In the genomic region with DNA sequence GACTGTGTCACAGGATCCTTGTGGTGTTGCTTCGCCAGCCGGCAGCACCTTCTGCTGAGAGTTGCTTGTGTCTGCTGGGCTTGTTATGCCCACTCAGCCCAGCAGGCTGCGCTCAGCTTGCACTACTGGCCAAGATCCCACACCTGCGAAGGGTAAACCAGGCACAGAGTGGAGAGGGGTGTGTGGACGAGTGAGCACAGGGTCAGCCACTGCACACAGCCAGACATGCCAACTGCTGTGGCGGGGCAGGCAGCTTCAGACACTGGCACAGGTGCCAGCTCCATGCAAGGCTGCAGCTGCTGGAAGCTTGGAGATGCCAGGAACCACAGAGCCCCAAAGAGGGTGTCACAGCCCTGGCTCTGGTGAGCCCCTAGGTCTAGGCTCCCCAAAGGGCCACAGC, we compare ENCODE assay signal across 9 cellular contexts.
DNase-seq lines count a peak whose midpoint lies in the region; ATAC-seq and TF ChIP-seq lines count a peak whose summit lies in the region.
"Had no signal": no experiment of that assay in that cellular context is flagged by ENCODE, and none has a peak within 500 bp of the region (broad histone marks: within the 10 kb centered on the region; RNA-seq: fewer than 3 reads in every experiment).

No MANE protein-coding gene starts in this region.

- H3K4me3 Mint-ChIP-seq in activated CD4-positive, alpha-beta T cell treated with anti-CD3 and anti-CD28 coated beads for 36 hours = no peak overlapping the region

- H3K36me3 Mint-ChIP-seq in activated CD4-positive, alpha-beta T cell treated with anti-CD3 and anti-CD28 coated beads for 36 hours (ENCODE audit: low read depth) = no peaks in the 10 kb centered on the region

- no peaks in the 10 kb centered on the region for H3K27me3 Mint-ChIP-seq in activated CD4-positive, alpha-beta T cell treated with anti-CD3 and anti-CD28 coated beads for 36 hours

- H3K9me3 ChIP-seq in PC-3 (ENCODE audit: low read length) = no peaks in the 10 kb centered on the region
- no peaks in the 10 kb centered on the region for H3K9me3 ChIP-seq in iPS DF 6.9 (ENCODE audit: control insufficient read depth, insufficient read depth, low read length)
- H3K9me3 ChIP-seq in uterus = no peaks in the 10 kb centered on the region

- no peaks in the 10 kb centered on the region for H3F3A ChIP-seq in PC-3 (ENCODE audit: low read length, unreplicated experiment)

- ATAC-seq in activated CD4-positive, alpha-beta T cell treated with anti-CD3 and anti-CD28 coated beads for 36 hours = no peak
- peak; percentile 22; the same call in 1 of the 2 replicates for ATAC-seq in PC-3
- ATAC-seq: activated CD4-positive, CD25-positive, alpha-beta regulatory T cell treated with anti-CD3 and anti-CD28 coated beads, Interleukin-2, amount 50 U/mL, for 24 hours had no signal

- H3K27ac Mint-ChIP-seq in activated CD4-positive, alpha-beta T cell treated with anti-CD3 and anti-CD28 coated beads for 36 hours = no peak overlapping the region

- H3K4me1 Mint-ChIP-seq in activated CD4-positive, alpha-beta T cell treated with anti-CD3 and anti-CD28 coated beads for 36 hours = no peaks in the 10 kb centered on the region

- no peaks in the 10 kb centered on the region for H3K36me3 ChIP-seq in PC-3 (ENCODE audit: low read depth, low read length)
- no peaks in the 10 kb centered on the region for H3K36me3 ChIP-seq in iPS DF 6.9 (ENCODE audit: control insufficient read depth, insufficient read depth, low read length)
- no peaks in the 10 kb centered on the region for H3K36me3 ChIP-seq in uterus

- no peaks in the 10 kb centered on the region for H3K79me2 ChIP-seq in PC-3 (ENCODE audit: low read length)

- H3K27me3 ChIP-seq in PC-3 (ENCODE audit: low read length) (no peaks in the 10 kb centered on the region), iPS DF 6.9 (ENCODE audit: control insufficient read depth, insufficient read depth, low read length) (no peaks in the 10 kb centered on the region), uterus (no peaks in the 10 kb centered on the region)

- H3K9me2 ChIP-seq in PC-3 (replicated peaks; ENCODE audit: low read length) = no peaks in the 10 kb centered on the region

- no peak for TF ChIP-seq POLR2A in uterus (IDR thresholded peaks at IDR 0.05)

- H3K4me1 ChIP-seq in PC-3 (ENCODE audit: insufficient read depth, low read length) = peaks cover 12% of the 10 kb centered on the region; the same call in 1 of the 2 replicates
- H3K4me1 ChIP-seq in iPS DF 6.9 (ENCODE audit: control insufficient read depth, insufficient read depth, low read length) = no peaks in the 10 kb centered on the region
- H3K4me1 ChIP-seq in uterus = peaks cover 0 to 12% of the 10 kb centered on the region in 2 donors

- intact Hi-C loops in activated CD4-positive, alpha-beta T cell treated with anti-CD3 and anti-CD28 coated beads for 36 hours (cut with DNase I, micrococcal nuclease) = no loop called here
- intact Hi-C loops in PC-3 (cut with micrococcal nuclease) = no loop called here
- intact Hi-C loops in uterus (cut with DNase I; ENCODE audit: low total_unique reads) = no loop called here

- CTCF ChIA-PET in activated CD4-positive, alpha-beta T cell treated with anti-CD3 and anti-CD28 coated beads for 36 hours (lab: Charles Lee) = interaction anchor here (0.8 to 1.0 kb wide), 2 partner anchors 21 to 51 kb away, joined by 3 read pairs; no protein-coding TSS in a partner anchor
- CTCF ChIA-PET in PC-3 (lab: Charles Lee) = no interaction called here

- H3K4me3 ChIP-seq in PC-3 (ENCODE audit: low read length) (no peak overlapping the region), iPS DF 6.9 (ENCODE audit: low read length) (no peak overlapping the region), uterus (no peak overlapping the region)

- POLR2A ChIA-PET in activated CD4-positive, alpha-beta T cell treated with anti-CD3 and anti-CD28 coated beads for 36 hours (lab: Charles Lee) = no interaction called here
- POLR2A ChIA-PET in PC-3 (lab: Charles Lee; ENCODE audit: unreplicated experiment) = no interaction called here

- DNase-seq in activated CD4-positive, alpha-beta T cell treated with anti-CD3 and anti-CD28 coated beads for 36 hours = peak; percentile 14
- no peak for DNase-seq in activated CD4-positive, alpha-beta T cell treated with anti-CD3 and anti-CD28 coated beads, Interleukin-2, amount 50 U/mL, for 4 hours
- peak; percentile 38 for DNase-seq in PC-3
- peak; percentile 39 for DNase-seq in iPS DF 6.9 (ENCODE audit: low read depth, low spot score)
- no peak for DNase-seq in uterus
- no peak for DNase-seq in T-helper 1 cell
- no peak for DNase-seq in NCI-H2081 treated with DMSO at 0.1 percent for 48 hours (lab: John Stamatoyannopoulos, UW)
- no peak for DNase-seq in 8988T

- no peak overlapping the region for H3K4me2 ChIP-seq in PC-3 (ENCODE audit: low read length)

- H3K27ac ChIP-seq in PC-3 (ENCODE audit: low read length) = no peak overlapping the region
- H3K27ac ChIP-seq in iPS DF 6.9 (ENCODE audit: low read length) = no peak overlapping the region
- peak overlapping the region; percentile 70 to 84 for H3K27ac ChIP-seq in uterus

- no peaks in the 10 kb centered on the region for H4K20me1 ChIP-seq in PC-3 (ENCODE audit: low read length)

- H3K9me3 Mint-ChIP-seq in activated CD4-positive, alpha-beta T cell treated with anti-CD3 and anti-CD28 coated beads for 36 hours (ENCODE audit: low read depth) = no peaks in the 10 kb centered on the region

- peak; percentile 61 for TF ChIP-seq CTCF in PC-3 (conservative IDR thresholded peaks at IDR 0.05; ENCODE audit: low read depth, low read length)
- TF ChIP-seq CTCF in uterus (IDR thresholded peaks at IDR 0.05) = no peak

- BruUV-seq in PC-3 (replicated peaks; lab: Mats Ljungman, UMichigan) = no TSS peak

- WGBS in iPS DF 6.9 (ENCODE audit: insufficient coverage, insufficient read length) = no CpG with 5 or more reads among the region's 6 CpGs

- no peak overlapping the region for H2AFZ ChIP-seq in PC-3 (ENCODE audit: low read length)

- no peak overlapping the region for H3K9ac ChIP-seq in PC-3 (ENCODE audit: low read length)

Comparison
In these comparisons a context has a peak if more than half of its experiments do, and no peak if none do; other contexts are left out.
1. DNase-seq: peak in activated CD4-positive, alpha-beta T cell treated with anti-CD3 and anti-CD28 coated beads for 36 hours (single experiment), PC-3 (single experiment) and iPS DF 6.9 (single experiment); none in activated CD4-positive, alpha-beta T cell treated with anti-CD3 and anti-CD28 coated beads, Interleukin-2, amount 50 U/mL, for 4 hours (0 of 2), uterus (0 of 2), T-helper 1 cell (0 of 5), NCI-H2081 treated with DMSO at 0.1 percent for 48 hours (single experiment) and 8988T (single experiment).
2. H3K27ac ChIP-seq: peak in uterus (2 of 2); none in PC-3 (single experiment) and iPS DF 6.9 (single experiment).